Comparison of ENCODE assay signal across 23 cellular contexts in the genomic region with DNA sequence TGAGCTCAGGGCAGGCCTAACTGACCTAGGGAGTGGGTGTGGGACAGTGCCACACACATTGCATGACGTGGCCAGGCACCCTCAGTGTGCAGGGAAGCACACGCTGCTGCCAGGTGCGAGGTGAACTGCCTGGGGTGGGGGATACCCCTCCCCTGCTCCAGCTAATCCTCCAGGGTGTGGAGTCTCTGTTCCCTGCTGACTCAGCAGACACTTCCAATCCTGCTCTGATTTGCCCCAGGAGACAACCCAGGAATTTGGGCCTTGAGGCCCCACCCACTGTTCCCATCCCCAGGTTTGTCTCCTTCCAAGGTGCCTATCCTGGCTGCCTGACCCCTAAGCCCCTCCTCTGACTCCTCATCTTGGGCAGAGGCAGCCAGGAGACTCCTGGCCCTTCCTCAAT. TPM values are rescaled to one million over a fixed set of nuclear protein-coding genes. Genes with fewer than 3 reads are reported as not detected.
"Had no signal": no experiment of that assay in that cellular context is flagged by ENCODE, and none has a peak within 500 bp of the region (broad histone marks: within the 10 kb centered on the region; RNA-seq: fewer than 3 reads in every experiment).

No MANE protein-coding gene starts in this region.

- H3K36me3 Mint-ChIP-seq: brain, memory B cell had no signal

- H3K9me3 ChIP-seq: esophagus muscularis mucosa, left ventricle myocardium inferior, sigmoid colon, upper lobe of left lung had no signal

- H3K4me3 ChIP-seq: esophagus muscularis mucosa, left ventricle myocardium inferior, sigmoid colon, upper lobe of left lung had no signal

- ATAC-seq: activated T-helper 17 cell treated with anti-CD3 and anti-CD28 coated beads, Interleukin-2, amount 50 U/mL, for 72 hours had no signal

- H3K27ac ChIP-seq: esophagus muscularis mucosa, left ventricle myocardium inferior, sigmoid colon, upper lobe of left lung had no signal

- FAIRE-seq: TTC549 had no signal

- H3K36me3 ChIP-seq: esophagus muscularis mucosa, left ventricle myocardium inferior, sigmoid colon, upper lobe of left lung had no signal

- H3K9me3 Mint-ChIP-seq: activated T-helper 17 cell treated with anti-CD3 and anti-CD28 coated beads, Interleukin-2, amount 50 U/mL, for 72 hours; memory B cell; stimulated activated naive CD8-positive, alpha-beta T cell treated with anti-CD3 and anti-CD28 coated beads, Interleukin-15, Interleukin-2, amounts not matched to agents 100 ng/mL and 50 ng/mL, for 24 hours had no signal

- H3K4me3 Mint-ChIP-seq: activated T-helper 17 cell treated with anti-CD3 and anti-CD28 coated beads, Interleukin-2, amount 50 U/mL, for 72 hours; brain; memory B cell; stimulated activated naive CD8-positive, alpha-beta T cell treated with anti-CD3 and anti-CD28 coated beads, Interleukin-15, Interleukin-2, amounts not matched to agents 100 ng/mL and 50 ng/mL, for 24 hours had no signal

- DNase-seq: activated CD4-positive, alpha-beta T cell treated with anti-CD3 and anti-CD28 coated beads, Interleukin-2, amount 50 U/mL, for 1 hour; activated CD4-positive, CD25-positive, alpha-beta regulatory T cell; activated naive CD4-positive, alpha-beta T cell treated with anti-CD3 and anti-CD28 coated beads, Interleukin-2, amount 50 U/mL, for 16 hours; activated T-cell treated with anti-CD3 and anti-CD28 coated beads for 4 hours; amygdala; cerebellar nuclear complex; dermis blood vessel endothelial cell; left ventricle myocardium inferior; stimulated activated CD4-positive, alpha-beta T cell treated with anti-CD3 and anti-CD28 coated beads, Interleukin-2, amount 100 ng/mL, for 24 hours; T-helper 2 cell; upper lobe of left lung had no signal

- H3K4me1 Mint-ChIP-seq: activated T-helper 17 cell treated with anti-CD3 and anti-CD28 coated beads, Interleukin-2, amount 50 U/mL, for 72 hours had no signal

- H3K27ac Mint-ChIP-seq: activated T-helper 17 cell treated with anti-CD3 and anti-CD28 coated beads, Interleukin-2, amount 50 U/mL, for 72 hours; memory B cell; nephron; stimulated activated naive CD8-positive, alpha-beta T cell treated with anti-CD3 and anti-CD28 coated beads, Interleukin-15, Interleukin-2, amounts not matched to agents 100 ng/mL and 50 ng/mL, for 24 hours had no signal

- H3K4me1 ChIP-seq: left ventricle myocardium inferior had no signal

RNA-seq across cellular contexts. Expression of gene DLX3, which starts 10.7 kb away (rescaled TPM):
- total RNA-seq: activated T-helper 17 cell treated with anti-CD3 and anti-CD28 coated beads, Interleukin-2, amount 50 U/mL, for 72 hours; dermis blood vessel endothelial cell; fibroblast of villous mesenchyme; left ventricle myocardium inferior; osteocyte; pulmonary artery endothelial cell had no signal

RNA-seq across cellular contexts. Expression of gene DLX4, which starts 15.3 kb away (rescaled TPM):
- total RNA-seq: dermis blood vessel endothelial cell, esophagus muscularis mucosa, fibroblast of villous mesenchyme, left ventricle myocardium inferior, osteocyte, pulmonary artery endothelial cell, sigmoid colon, temporal lobe had no signal
